15 cellular contexts compared by ENCODE assay signal in genomic region chr1:172236958-172237357, GRCh38.
DNase-seq lines count a peak whose midpoint lies in the region; ATAC-seq and TF ChIP-seq lines count a peak whose summit lies in the region.
"Had no signal": no experiment of that assay in that cellular context is flagged by ENCODE, and none has a peak within 500 bp of the region (broad histone marks: within the 10 kb centered on the region; RNA-seq: fewer than 3 reads in every experiment).

No MANE protein-coding gene starts in this region.

- no peak for TF ChIP-seq RAD21 in SK-N-SH (IDR thresholded peaks at IDR 0.05; ENCODE audit: low read length)

- H3K4me2 ChIP-seq in SK-N-SH, result no peak overlapping the region

- H3K27ac Mint-ChIP-seq in mesothelial cell of epicardium, result peak overlapping the region; percentile 17
- peak overlapping the region; percentile 2 for H3K27ac Mint-ChIP-seq in stimulated activated memory B cell treated with anti-CD40 and anti-IgM and Interleukin-4, amounts not matched to agents 10 μg/mL and 1 μg/mL and 100 μg/mL, for 72 hours
- H3K27ac Mint-ChIP-seq: CD4-positive, alpha-beta memory T cell; HFFc6 had no signal

- H3K9me3 ChIP-seq in SK-N-SH, result no peaks in the 10 kb centered on the region
- H3K9me3 ChIP-seq: HAP-1 had no signal

- no peaks in the 10 kb centered on the region for H4K20me1 ChIP-seq in SK-N-SH (ENCODE audit: insufficient read depth)

- H3K4me1 ChIP-seq in SK-N-SH (ENCODE audit: control insufficient read depth in 1 of 2, insufficient read depth in 2 of 2, low read depth in 1 of 2, low read length in 1 of 2), result peaks cover 0 to 2% of the 10 kb centered on the region in 2 experiments; a peak in 2 of 4 replicates
- H3K4me1 ChIP-seq: HAP-1 had no signal

- POLR2A ChIA-PET in SK-N-SH (lab: Yijun Ruan, JAX), result no interaction called here

- H3K9me2 ChIP-seq in SK-N-SH, result no peaks in the 10 kb centered on the region

- DNase-seq in SK-N-SH (no peak), mesothelial cell of epicardium (ENCODE audit: low spot score in 2 of 2, unreplicated experiment in 2 of 2) (no peak)
- no peak for DNase-seq in activated CD8-positive, alpha-beta memory T cell treated with anti-CD3 and anti-CD28 coated beads, Interleukin-2, amount 50 U/mL, for 4 hours
- DNase-seq in activated CD4-positive, alpha-beta T cell treated with anti-CD3 and anti-CD28 coated beads, Interleukin-2, amount 50 U/mL, for 48 hours, result no peak
- DNase-seq in effector CD8-positive, alpha-beta T cell (lab: John Stamatoyannopoulos, UW), result no peak
- DNase-seq: C1 segment of cervical spinal cord; CD4-positive, alpha-beta memory T cell; COR-L47; DMS153; DND-41; GOT3; HFFc6 had no signal

- no peak overlapping the region for H3K4me3 Mint-ChIP-seq in mesothelial cell of epicardium
- no peak overlapping the region for H3K4me3 Mint-ChIP-seq in stimulated activated memory B cell treated with anti-CD40 and anti-IgM and Interleukin-4, amounts not matched to agents 10 μg/mL and 1 μg/mL and 100 μg/mL, for 72 hours
- H3K4me3 Mint-ChIP-seq: CD4-positive, alpha-beta memory T cell; HFFc6 had no signal

- no peak for ATAC-seq in stimulated activated memory B cell treated with anti-CD40 and anti-IgM and Interleukin-4, amounts not matched to agents 10 μg/mL and 1 μg/mL and 100 μg/mL, for 72 hours
- no peak for ATAC-seq in GM21529 (IDR thresholded peaks at IDR 0.05; ENCODE audit: unreplicated experiment)

- no peak overlapping the region for H3K4me3 ChIP-seq in SK-N-SH (ENCODE audit: low read depth in 2 of 2, low read length in 1 of 2)
- H3K4me3 ChIP-seq: HAP-1 had no signal

- CTCF ChIA-PET in SK-N-SH (lab: Yijun Ruan, JAX), result interaction anchor here (0.8 kb wide), 1 partner anchor 22 kb away, joined by 3 read pairs; no protein-coding TSS in a partner anchor

- H3K79me2 ChIP-seq in SK-N-SH (ENCODE audit: insufficient read depth), result no peaks in the 10 kb centered on the region

- H3K9ac ChIP-seq in SK-N-SH, result no peak overlapping the region

- H3K27me3 ChIP-seq in SK-N-SH (ENCODE audit: insufficient read depth), result no peaks in the 10 kb centered on the region

- TF ChIP-seq EP300 in SK-N-SH (IDR thresholded peaks at IDR 0.05; ENCODE audit: borderline replicate concordance in 1 of 2, low read depth in 1 of 2, low read length in 1 of 2), result no peak

- H3K36me3 ChIP-seq in SK-N-SH (replicated peaks in 1 of 2; ENCODE audit: control insufficient read depth in 1 of 2, insufficient read depth in 2 of 2, low read length in 1 of 2), result no peaks in the 10 kb centered on the region
- H3K36me3 ChIP-seq: HAP-1 had no signal

- H3F3A ChIP-seq in SK-N-SH (replicated peaks; ENCODE audit: insufficient read depth), result no peaks in the 10 kb centered on the region

- H3K27me3 Mint-ChIP-seq in mesothelial cell of epicardium (ENCODE audit: low read depth), result no peaks in the 10 kb centered on the region
- H3K27me3 Mint-ChIP-seq in stimulated activated memory B cell treated with anti-CD40 and anti-IgM and Interleukin-4, amounts not matched to agents 10 μg/mL and 1 μg/mL and 100 μg/mL, for 72 hours, result no peaks in the 10 kb centered on the region
- H3K27me3 Mint-ChIP-seq: CD4-positive, alpha-beta memory T cell had no signal

- no peak overlapping the region for H2AFZ ChIP-seq in SK-N-SH (ENCODE audit: low read depth)

- 78% methylated on average over 5 of the region's 5 CpGs for WGBS in SK-N-SH (ENCODE audit: low lambda C conversion rate)

- peaks cover 1% of the 10 kb centered on the region for H3K36me3 Mint-ChIP-seq in mesothelial cell of epicardium
- peaks cover 1% of the 10 kb centered on the region for H3K36me3 Mint-ChIP-seq in stimulated activated memory B cell treated with anti-CD40 and anti-IgM and Interleukin-4, amounts not matched to agents 10 μg/mL and 1 μg/mL and 100 μg/mL, for 72 hours
- H3K36me3 Mint-ChIP-seq: CD4-positive, alpha-beta memory T cell had no signal

- TF ChIP-seq CTCF in SK-N-SH (IDR thresholded peaks at IDR 0.05), result no peak
- TF ChIP-seq CTCF in mesothelial cell of epicardium (IDR thresholded peaks at IDR 0.05; ENCODE audit: unreplicated experiment), result no peak

- peaks cover 28% of the 10 kb centered on the region for H3K4me1 Mint-ChIP-seq in mesothelial cell of epicardium
- H3K4me1 Mint-ChIP-seq in stimulated activated memory B cell treated with anti-CD40 and anti-IgM and Interleukin-4, amounts not matched to agents 10 μg/mL and 1 μg/mL and 100 μg/mL, for 72 hours, result peaks cover 4% of the 10 kb centered on the region
- H3K4me1 Mint-ChIP-seq: CD4-positive, alpha-beta memory T cell had no signal

- H3K9me3 Mint-ChIP-seq in mesothelial cell of epicardium, result peaks cover 10% of the 10 kb centered on the region
- H3K9me3 Mint-ChIP-seq in stimulated activated memory B cell treated with anti-CD40 and anti-IgM and Interleukin-4, amounts not matched to agents 10 μg/mL and 1 μg/mL and 100 μg/mL, for 72 hours, result no peaks in the 10 kb centered on the region
- H3K9me3 Mint-ChIP-seq: HFFc6 had no signal

- peak overlapping the region; percentile 15 to 86; a peak in 3 of 4 replicates for H3K27ac ChIP-seq in SK-N-SH (ENCODE audit: low read depth in 2 of 2, low read length in 1 of 2)

TF ChIP-seq in SK-N-SH, 30 proteins besides CTCF, POLR2A, EP300 and RAD21:
- peak; percentile 25; the same call in 1 of the 2 replicates for TF ChIP-seq PBX3 (IDR thresholded peaks at IDR 0.05)
- TF ChIP-seq TCF12 (IDR thresholded peaks at IDR 0.05), result peak; percentile 67
- no peak for TF ChIP-seq USF2 (IDR thresholded peaks at IDR 0.05; ENCODE audit: borderline replicate concordance, low read depth, low read length)
